9 cellular contexts compared by ENCODE assay signal in genomic region chr1:206575894-206576737, GRCh38. TPM values are rescaled to one million over a fixed set of nuclear protein-coding genes. Genes with fewer than 3 reads are reported as not detected.
DNase-seq lines count a peak whose midpoint lies in the region; ATAC-seq and TF ChIP-seq lines count a peak whose summit lies in the region.
"Had no signal": no experiment of that assay in that cellular context is flagged by ENCODE, and none has a peak within 500 bp of the region (broad histone marks: within the 10 kb centered on the region; RNA-seq: fewer than 3 reads in every experiment).

No MANE protein-coding gene starts in this region.

- H3K9me3 Mint-ChIP-seq in activated T-cell treated with anti-CD3 and anti-CD28 coated beads, Interleukin-2, amount 50 U/mL, for 4 hours, result no peaks in the 10 kb centered on the region

- H3K4me3 Mint-ChIP-seq in activated T-cell treated with anti-CD3 and anti-CD28 coated beads, Interleukin-2, amount 50 U/mL, for 4 hours, result peak overlapping the region; percentile 65

- no peak overlapping the region; the same call in 1 of the 2 replicates for H3K9ac ChIP-seq in OCI-LY1 (ENCODE audit: low read length)

- no peaks in the 10 kb centered on the region for H3K79me2 ChIP-seq in OCI-LY1 (ENCODE audit: insufficient read depth, low read length)

- TF ChIP-seq CTCF in OCI-LY1 (IDR thresholded peaks at IDR 0.05; ENCODE audit: low read length), result no peak

- H3K4me3 ChIP-seq in OCI-LY1 (ENCODE audit: low read depth, low read length, poor library complexity, severe bottlenecking) (no peak overlapping the region), esophagus (ENCODE audit: low read depth in 1 of 2, low read length in 2 of 2) (no peak overlapping the region)

- no peak overlapping the region for H2AFZ ChIP-seq in OCI-LY1 (ENCODE audit: low read length)

- no peaks in the 10 kb centered on the region for H4K20me1 ChIP-seq in OCI-LY1 (ENCODE audit: insufficient read depth, low read length)

- H3K4me1 ChIP-seq in OCI-LY1 (ENCODE audit: insufficient read depth, low read length, severe bottlenecking) (peaks cover 45% of the 10 kb centered on the region), esophagus (ENCODE audit: control insufficient read depth in 2 of 2, insufficient read depth in 2 of 2, low read length in 1 of 2) (peaks cover 3 to 6% of the 10 kb centered on the region in 2 donors)

- ATAC-seq in activated T-cell treated with anti-CD3 and anti-CD28 coated beads, Interleukin-2, amount 50 U/mL, for 4 hours, result no peak
- no peak for ATAC-seq in HG03460 (IDR thresholded peaks at IDR 0.05; ENCODE audit: unreplicated experiment)
- no peak for ATAC-seq in GM21526 (IDR thresholded peaks at IDR 0.05; ENCODE audit: low FRiP score, unreplicated experiment)
- ATAC-seq in esophagus mucosa, result no peak

- H3K27ac ChIP-seq in OCI-LY1 (ENCODE audit: low read depth, low read length, poor library complexity, severe bottlenecking) (peak overlapping the region; percentile 75), esophagus (ENCODE audit: low read depth in 2 of 2, low read length in 1 of 2) (peak overlapping the region; percentile 57 to 71), substantia nigra (ENCODE audit: low read depth, low read length, poor library complexity, severe bottlenecking) (peak overlapping the region; percentile 62)

- H3K36me3 ChIP-seq in OCI-LY1 (ENCODE audit: insufficient read depth, low read length) (peaks cover 16% of the 10 kb centered on the region; the same call in 1 of the 2 replicates), esophagus (ENCODE audit: control insufficient read depth in 2 of 2, insufficient read depth in 2 of 2, low read length in 1 of 2) (peaks cover 0 to 4% of the 10 kb centered on the region in 2 donors)

- H3K9me3 ChIP-seq in OCI-LY1 (ENCODE audit: low read length) (no peaks in the 10 kb centered on the region), esophagus (ENCODE audit: control insufficient read depth in 2 of 2, insufficient read depth in 1 of 2, low read depth in 1 of 2, low read length in 1 of 2) (no peaks in the 10 kb centered on the region)

- H3K9me2 ChIP-seq in OCI-LY1 (ENCODE audit: low read depth, low read length), result no peaks in the 10 kb centered on the region

- H3K36me3 Mint-ChIP-seq in activated T-cell treated with anti-CD3 and anti-CD28 coated beads, Interleukin-2, amount 50 U/mL, for 4 hours (ENCODE audit: insufficient read depth), result peaks cover 67% of the 10 kb centered on the region

- H3F3A ChIP-seq in OCI-LY1 (ENCODE audit: insufficient read depth, low read length), result no peaks in the 10 kb centered on the region

- H3K4me2 ChIP-seq in OCI-LY1 (ENCODE audit: low read length), result no peak overlapping the region

- H3K4me1 Mint-ChIP-seq in activated T-cell treated with anti-CD3 and anti-CD28 coated beads, Interleukin-2, amount 50 U/mL, for 4 hours (ENCODE audit: low read depth), result peaks cover 99% of the 10 kb centered on the region

- DNase-seq in activated T-cell treated with anti-CD3 and anti-CD28 coated beads, Interleukin-2, amount 50 U/mL, for 4 hours, result no peak
- DNase-seq in activated T-cell treated with anti-CD3 and anti-CD28 coated beads for 4 hours, result no peak
- no peak for DNase-seq in substantia nigra (lab: John Stamatoyannopoulos, UW)
- DNase-seq: NCI-H526 had no signal

- H3K27me3 ChIP-seq in OCI-LY1 (ENCODE audit: insufficient read depth, low read length) (no peaks in the 10 kb centered on the region), esophagus (ENCODE audit: control insufficient read depth in 1 of 2, insufficient read depth in 2 of 2, low read length in 2 of 2) (no peaks in the 10 kb centered on the region)

- 89 to 90% methylated on average over 3 of the region's 3 CpGs for WGBS in esophagus, 2 donors

- no peaks in the 10 kb centered on the region for H3K27me3 Mint-ChIP-seq in activated T-cell treated with anti-CD3 and anti-CD28 coated beads, Interleukin-2, amount 50 U/mL, for 4 hours (ENCODE audit: low read depth)

RNA-seq across cellular contexts. Expression of gene EIF2D, which starts 36.1 kb away (rescaled TPM):
- 10 to 100 TPM; 40.8 to 49.0 (median 41.4) TPM for total RNA-seq in activated T-cell treated with anti-CD3 and anti-CD28 coated beads, Interleukin-2, amount 50 U/mL, for 4 hours
- polyA plus RNA-seq in esophagus, result 10 to 100 TPM; 34.1 to 34.3 TPM
- total RNA-seq in esophagus mucosa, result 41.8 TPM

RNA-seq across cellular contexts. Expression of gene DYRK3, which starts 59.2 kb away (rescaled TPM):
- total RNA-seq in activated T-cell treated with anti-CD3 and anti-CD28 coated beads, Interleukin-2, amount 50 U/mL, for 4 hours, result 1 to 10 TPM; 5.3 to 7.7 (median 7.7) TPM
- polyA plus RNA-seq in esophagus, result 1 to 10 TPM in 1 of 2 donors, under 1 TPM in 1; 0.77 to 1.3 TPM
- 6.1 TPM for total RNA-seq in esophagus mucosa
